8 cellular contexts compared by ENCODE assay signal in the genomic region with DNA sequence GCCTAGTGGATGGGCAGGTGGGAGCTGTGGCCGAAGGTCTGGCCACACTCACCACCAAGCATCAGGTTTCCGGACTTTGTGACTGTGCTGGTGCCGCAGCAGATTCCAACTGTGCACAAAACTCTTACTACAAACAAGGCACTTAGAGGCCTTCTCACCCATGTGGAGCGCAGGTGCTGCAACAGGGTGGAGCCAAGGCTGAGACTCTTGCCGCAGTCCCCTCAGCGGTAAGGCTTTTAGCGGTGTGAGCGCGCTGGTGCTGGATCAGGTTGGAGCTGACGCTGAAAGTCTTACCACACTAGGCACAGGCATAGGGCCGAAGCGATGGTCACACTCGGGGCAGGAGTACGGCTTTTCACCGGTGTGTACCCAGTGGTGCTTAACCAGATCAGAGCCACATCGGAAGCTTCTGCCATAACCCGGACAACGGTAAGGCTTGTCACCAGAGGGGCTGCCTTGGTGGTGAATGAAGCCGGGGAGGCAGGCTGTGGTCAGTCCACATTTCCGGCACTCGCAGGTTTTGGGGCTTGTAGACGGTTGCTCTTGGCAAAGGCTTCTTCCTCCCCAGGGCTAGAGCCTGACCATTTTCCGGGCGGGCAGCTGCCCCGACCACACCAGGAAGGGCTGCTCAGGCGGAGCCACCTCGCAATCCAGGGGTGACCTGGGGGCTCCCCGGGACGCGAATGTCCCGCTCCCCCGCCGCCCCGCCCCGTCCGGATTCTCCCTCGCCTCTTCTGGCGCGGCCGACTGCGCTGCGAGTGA. TPM values are rescaled to one million over a fixed set of nuclear protein-coding genes. Genes with fewer than 3 reads are reported as not detected.
DNase-seq lines count a peak whose midpoint lies in the region; ATAC-seq lines count a peak whose summit lies in the region.

No MANE protein-coding gene starts in this region.

- H3K27ac ChIP-seq in skin epidermis, result peak overlapping the region; percentile 72 to 100 (median 100)

- DNase-seq in NOMO-1 (lab: John Stamatoyannopoulos, UW; ENCODE audit: unreplicated experiment in 2 of 2), result peak; percentile 46 to 48
- no peak for DNase-seq in NOMO-1 treated with dmso at 0.1 percent for 144 hours (lab: John Stamatoyannopoulos, UW; ENCODE audit: unreplicated experiment)
- DNase-seq in SK-MEL-5 (ENCODE audit: low read depth, low spot score), result peak; percentile 24
- DNase-seq in amniotic epithelial cell (ENCODE audit: low read depth), result peak; percentile 31

- H3K4me3 ChIP-seq in iPS-11a (ENCODE audit: low read depth, low read length) (peak overlapping the region; percentile 85), skin epidermis (peak overlapping the region; percentile 50 to 84 (median 71))

- in situ Hi-C loops in SK-MEL-5 (cut with HindIII; ENCODE audit: low pct_unique_long_range_greater_than_20kb, low sequenced_read_pairs), result no loop called here

- peak; percentile 5 for ATAC-seq in HG03457 (IDR thresholded peaks at IDR 0.05; ENCODE audit: unreplicated experiment)
- no peak for ATAC-seq in HG03280 (IDR thresholded peaks at IDR 0.05; ENCODE audit: unreplicated experiment)

RNA-seq across cellular contexts. Expression of gene ARMC5, which starts 1.0 kb away (rescaled TPM):
- 6.7 and 8.2 TPM in 2 replicates for total RNA-seq in SK-MEL-5 (2014; rRNA removed; shearing (Covaris generic))
- polyA plus RNA-seq in SK-MEL-5 (2015; cell fraction: cytosol; rRNA removed), result 12.0 and 12.1 TPM in 2 replicates
- polyA plus RNA-seq in SK-MEL-5 (2015; cell fraction: nucleus; rRNA removed), result 13.0 and 17.4 TPM in 2 replicates

RNA-seq across cellular contexts. Expression of gene TGFB1I1, which starts 13.7 kb away (rescaled TPM):
- 0.67 and 1.3 TPM in 2 replicates for total RNA-seq in SK-MEL-5 (2014; rRNA removed; shearing (Covaris generic))
- polyA plus RNA-seq in SK-MEL-5 (2015; cell fraction: cytosol; rRNA removed), result 0.58 and 1.2 TPM in 2 replicates
- 0.83 TPM in 1 of 2 replicates, not detected in the other for polyA plus RNA-seq in SK-MEL-5 (2015; cell fraction: nucleus; rRNA removed)

RNA-seq across cellular contexts. Expression of gene ZNF843, which starts 15.7 kb away (rescaled TPM):
- 0.16 and 0.18 TPM in 2 replicates for total RNA-seq in SK-MEL-5 (2014; rRNA removed; shearing (Covaris generic))
- 0.46 and 0.58 TPM in 2 replicates for polyA plus RNA-seq in SK-MEL-5 (2015; cell fraction: cytosol; rRNA removed)
- polyA plus RNA-seq in SK-MEL-5 (2015; cell fraction: nucleus; rRNA removed), result 0.22 TPM in 1 of 2 replicates, not detected in the other

RNA-seq across cellular contexts. Expression of gene SLC5A2, which starts 24.7 kb away (rescaled TPM):
- total RNA-seq in SK-MEL-5 (2014; rRNA removed; shearing (Covaris generic)), result 0.05 and 0.53 TPM in 2 replicates
- not detected in 2 replicates for polyA plus RNA-seq in SK-MEL-5 (2015; cell fraction: cytosol; rRNA removed)
- not detected in 2 replicates for polyA plus RNA-seq in SK-MEL-5 (2015; cell fraction: nucleus; rRNA removed)

RNA-seq across cellular contexts. Expression of gene COX6A2, which starts 30.1 kb away (rescaled TPM):
- total RNA-seq in SK-MEL-5 (2014; rRNA removed; shearing (Covaris generic)), result not detected in 2 replicates
- not detected in 2 replicates for polyA plus RNA-seq in SK-MEL-5 (2015; cell fraction: cytosol; rRNA removed)
- polyA plus RNA-seq in SK-MEL-5 (2015; cell fraction: nucleus; rRNA removed), result not detected in 2 replicates
